ENCODE assay signal across 8 cellular contexts in genomic region chr6:131134220-131134831, GRCh38. TPM values are rescaled to one million over a fixed set of nuclear protein-coding genes. Genes with fewer than 3 reads are reported as not detected.
DNase-seq lines count a peak whose midpoint lies in the region; ATAC-seq, FAIRE-seq and TF ChIP-seq lines count a peak whose summit lies in the region.

No MANE protein-coding gene starts in this region.

- peaks cover 8% of the 10 kb centered on the region for H3K36me3 Mint-ChIP-seq in brain

- no peak overlapping the region for H3K9ac ChIP-seq in muscle layer of colon (ENCODE audit: low read length)

- H3K4me3 ChIP-seq in left ventricle myocardium inferior (peak overlapping the region; percentile 81), muscle layer of colon (ENCODE audit: low read depth in 1 of 2, low read length in 2 of 2) (peak overlapping the region in 1 of 2 donors; percentile 61), upper lobe of right lung (peak overlapping the region; percentile 62)

- ATAC-seq in Right ventricle myocardium superior (ENCODE audit: poor library complexity) (no peak), upper lobe of right lung (no peak), HG03460 (IDR thresholded peaks at IDR 0.05; ENCODE audit: unreplicated experiment) (no peak)

- H3K27ac Mint-ChIP-seq in brain = peak overlapping the region in 3 of 5 experiments; percentile 94 to 96 (median 94)

- H3K4me3 Mint-ChIP-seq in brain = peak overlapping the region; percentile 83 to 94 (median 89)

- DNase-seq in left ventricle myocardium inferior = no peak
- no peak for DNase-seq in Right ventricle myocardium superior
- no peak for DNase-seq in upper lobe of right lung
- no peak for DNase-seq in HTR-8/SVneo (ENCODE audit: insufficient read length, low spot score)
- no peak for DNase-seq in NCI-H2029 (lab: John Stamatoyannopoulos, UW)

- H3K27me3 ChIP-seq in left ventricle myocardium inferior (ENCODE audit: low read depth) (no peaks in the 10 kb centered on the region), muscle layer of colon (ENCODE audit: control insufficient read depth in 1 of 2, insufficient read depth in 2 of 2, low read length in 2 of 2) (no peaks in the 10 kb centered on the region), upper lobe of right lung (no peaks in the 10 kb centered on the region)

- peaks cover 0 to 9% (median 5%) of the 10 kb centered on the region in 5 experiments for H3K9me3 Mint-ChIP-seq in brain

- H3K27ac ChIP-seq in left ventricle myocardium inferior (replicated peaks) = peak overlapping the region; percentile 95
- H3K27ac ChIP-seq in muscle layer of colon (ENCODE audit: low read depth, low read length) = peak overlapping the region; percentile 90
- peak overlapping the region; percentile 89 for H3K27ac ChIP-seq in upper lobe of right lung

- H3K36me3 ChIP-seq in left ventricle myocardium inferior = no peaks in the 10 kb centered on the region
- no peaks in the 10 kb centered on the region for H3K36me3 ChIP-seq in muscle layer of colon (ENCODE audit: insufficient read depth, low read length)
- no peaks in the 10 kb centered on the region for H3K36me3 ChIP-seq in upper lobe of right lung

- TF ChIP-seq CTCF in left ventricle myocardium inferior (IDR thresholded peaks at IDR 0.05; ENCODE audit: borderline replicate concordance) = no peak
- TF ChIP-seq CTCF in brain (conservative IDR thresholded peaks at IDR 0.05) = no peak
- TF ChIP-seq CTCF in upper lobe of right lung (IDR thresholded peaks at IDR 0.05) = no peak

- H3K9me3 ChIP-seq in left ventricle myocardium inferior (replicated peaks) (no peaks in the 10 kb centered on the region), muscle layer of colon (ENCODE audit: low read length) (no peaks in the 10 kb centered on the region), upper lobe of right lung (no peaks in the 10 kb centered on the region)

- H3K4me1 Mint-ChIP-seq in brain = peaks cover 28% of the 10 kb centered on the region

- H3K27me3 Mint-ChIP-seq in brain = peaks cover 16% of the 10 kb centered on the region

- H3K4me1 ChIP-seq in left ventricle myocardium inferior (peaks cover 25% of the 10 kb centered on the region), muscle layer of colon (ENCODE audit: insufficient read depth, low read length) (peaks cover 6% of the 10 kb centered on the region), upper lobe of right lung (peaks cover 7% of the 10 kb centered on the region)

- intact Hi-C loops in left ventricle myocardium inferior (cut with micrococcal nuclease) = no loop called here
- intact Hi-C loops in Right ventricle myocardium superior (cut with DNase I) = no loop called here
- intact Hi-C loops in upper lobe of right lung (cut with DNase I) = no loop called here

- no peak for FAIRE-seq in HTR-8/SVneo (lab: Jason Lieb, UNC)

RNA-seq across cellular contexts. Expression of gene AKAP7, which starts 0.9 kb away (rescaled TPM):
- total RNA-seq in left ventricle myocardium inferior (10.9 TPM), Right ventricle myocardium superior (10.3 TPM), upper lobe of right lung (11.1 TPM)
- 2.0 TPM for polyA plus RNA-seq in brain (ENCODE audit: insufficient read depth, low read depth, low replicate concordance)
